ENCODE assay signal across 21 cellular contexts in the genomic region with DNA sequence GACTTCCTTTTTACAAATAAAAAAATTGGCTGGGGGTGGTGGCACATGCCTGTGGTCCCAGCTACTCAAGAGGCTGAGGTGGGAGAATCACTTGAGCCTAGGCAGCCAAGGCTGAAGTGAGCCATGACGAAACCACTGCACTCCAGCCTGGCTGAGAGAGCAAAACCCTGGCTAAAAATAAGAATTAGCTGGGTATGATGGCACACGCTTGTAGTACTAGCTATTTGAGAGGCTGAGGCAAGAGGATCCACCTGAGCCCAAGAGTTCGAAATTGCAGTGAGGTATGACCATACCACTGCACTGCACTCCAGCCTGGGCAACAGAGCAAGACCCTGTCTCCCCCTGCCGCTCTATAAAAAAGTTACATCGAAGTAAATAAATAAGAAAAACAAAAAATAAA.
"Had no signal": no experiment of that assay in that cellular context is flagged by ENCODE, and none has a peak within 500 bp of the region (broad histone marks: within the 10 kb centered on the region; RNA-seq: fewer than 3 reads in every experiment).

No MANE protein-coding gene starts in this region.

- DNase-seq: activated CD4-positive, alpha-beta T cell treated with anti-CD3 and anti-CD28 coated beads for 4 hours; activated CD4-positive, alpha-beta T cell treated with anti-CD3 and anti-CD28 coated beads, Interleukin-2, amount 50 U/mL, for 4 hours; activated effector memory CD4-positive, alpha-beta T cell treated with Interleukin-2 at 50 U/mL for 16 hours; activated naive CD4-positive, alpha-beta T cell treated with anti-CD3 and anti-CD28 coated beads, Interleukin-2, amount 10 ng/mL, durations not matched to agents 7 days and 5 days; activated naive CD8-positive, alpha-beta T cell treated with anti-CD3 and anti-CD28 coated beads, Interleukin-2, amount 10 ng/mL, durations not matched to agents 7 days and 5 days; brain microvascular endothelial cell; heart right ventricle; left ventricle myocardium inferior; mammary epithelial cell; naive thymus-derived CD4-positive, alpha-beta T cell; ovary; retina; stimulated activated CD4-positive, alpha-beta T cell treated with anti-CD3 and anti-CD28 coated beads, Interleukin-15, amount 100 ng/mL, for 24 hours; stimulated activated CD4-positive, alpha-beta T cell treated with anti-CD3 and anti-CD28 coated beads, Interleukin-2, amount 100 ng/mL, for 24 hours; stimulated activated naive B cell treated with anti-CD40 and anti-IgM and Interleukin-4, amounts not matched to agents 10 μg/mL and 1 μg/mL and 100 μg/mL, for 72 hours; stomach; T-helper 1 cell; transverse colon had no signal

- ATAC-seq: gastroesophageal sphincter; naive thymus-derived CD4-positive, alpha-beta T cell; stimulated activated naive B cell treated with anti-CD40 and anti-IgM and Interleukin-4, amounts not matched to agents 10 μg/mL and 1 μg/mL and 100 μg/mL, for 72 hours had no signal

- H3K4me3 ChIP-seq: ascending aorta, gastroesophageal sphincter, heart right ventricle, left ventricle myocardium inferior, ovary, prostate gland, stomach, transverse colon had no signal

- H3K36me3 ChIP-seq: ovary had no signal

- H3K27me3 ChIP-seq: ascending aorta, brain microvascular endothelial cell, gastroesophageal sphincter, heart right ventricle, ovary, stomach, transverse colon had no signal

- H3K9me3 ChIP-seq: ascending aorta, gastroesophageal sphincter, heart right ventricle, left ventricle myocardium inferior, ovary, prostate gland, stomach, transverse colon had no signal

- H3K4me1 ChIP-seq: ascending aorta, heart right ventricle, left ventricle myocardium inferior, prostate gland, transverse colon had no signal

- H3K27ac ChIP-seq: brain microvascular endothelial cell, gastroesophageal sphincter, heart right ventricle, left ventricle myocardium inferior, ovary, prostate gland, stomach, transverse colon had no signal
